18 cellular contexts compared by ENCODE assay signal in genomic region chr6:148547110-148547509, GRCh38.
"Had no signal": no experiment of that assay in that cellular context is flagged by ENCODE, and none has a peak within 500 bp of the region (broad histone marks: within the 10 kb centered on the region; RNA-seq: fewer than 3 reads in every experiment).

No MANE protein-coding gene starts in this region.

- DNase-seq: colonic mucosa; effector CD8-positive, alpha-beta T cell; gastrocnemius medialis; glutamatergic neuron; islet precursor cell; left cardiac atrium; left ventricle myocardium inferior; mucosa of descending colon; naive thymus-derived CD8-positive, alpha-beta T cell; right cardiac atrium; small intestine; stimulated activated CD4-positive, alpha-beta T cell treated with anti-CD3 and anti-CD28 coated beads, Interleukin-12 subunit alpha, Interleukin-12 subunit beta, amount 100 ng/mL, for 4 hours; stimulated activated naive CD4-positive, alpha-beta T cell treated with Interleukin-2 at 50 U/mL for 16 hours; tibial artery; upper lobe of left lung; uterus had no signal

- H3K27ac ChIP-seq: colonic mucosa, gastrocnemius medialis, tibial artery, upper lobe of left lung, uterus had no signal

- ATAC-seq: esophagus mucosa; gastrocnemius medialis; left cardiac atrium; mucosa of descending colon; naive thymus-derived CD8-positive, alpha-beta T cell; right cardiac atrium had no signal

- H3K4me3 ChIP-seq: colonic mucosa, gastrocnemius medialis, left ventricle myocardium inferior, lung, mucosa of descending colon, tibial artery, upper lobe of left lung, uterus had no signal
